Comparison of ENCODE assay signal across 7 cellular contexts in the genomic region with DNA sequence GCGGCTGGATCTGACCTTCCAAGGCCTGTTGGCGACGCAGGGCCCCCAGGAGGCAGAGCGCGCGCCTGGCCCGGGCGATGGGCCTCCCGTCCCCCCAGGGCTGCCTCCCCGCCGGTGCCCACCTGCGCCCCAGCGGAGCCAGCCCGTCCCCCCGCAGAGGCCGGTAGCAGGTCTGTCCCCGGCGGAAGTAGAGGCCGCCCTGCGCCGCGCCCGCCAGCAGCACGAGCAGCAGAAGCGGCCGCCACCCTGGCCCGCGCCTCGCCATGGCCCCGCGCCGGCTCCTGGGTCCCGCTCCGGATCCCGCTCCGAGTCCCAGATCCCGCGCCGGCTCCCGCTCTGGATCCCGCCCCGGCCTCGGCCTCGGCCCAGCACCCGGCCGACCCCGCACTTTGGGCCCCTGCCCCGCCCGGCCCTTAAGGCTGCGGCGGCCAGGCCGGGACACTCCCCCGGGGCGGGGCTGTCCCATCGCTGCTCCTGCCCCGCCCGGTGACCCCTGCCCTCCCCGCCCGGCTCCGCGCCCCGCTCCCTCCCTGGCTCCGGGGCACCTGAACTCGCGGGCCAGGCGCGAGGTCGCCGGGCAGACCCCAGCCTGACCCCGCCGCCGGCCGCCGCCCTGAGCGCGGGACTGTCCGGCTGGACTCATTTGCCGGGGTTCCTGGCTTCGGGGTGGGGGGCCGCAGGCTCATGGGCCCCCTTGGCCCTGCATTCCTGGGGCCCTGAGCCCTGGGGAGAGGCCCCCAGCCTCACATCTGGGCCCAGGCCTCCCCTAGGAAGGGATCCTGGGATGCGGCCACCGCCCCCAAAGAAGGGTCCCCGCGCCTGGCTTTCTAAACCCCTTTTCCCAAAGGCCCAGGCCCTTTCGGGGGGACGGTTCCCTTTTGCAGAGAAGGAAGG. TPM values are rescaled to one million over a fixed set of nuclear protein-coding genes. Genes with fewer than 3 reads are reported as not detected.
DNase-seq lines count a peak whose midpoint lies in the region; ATAC-seq lines count a peak whose summit lies in the region.

CTSZ (minus strand) TSS at position 391 of the 894 bp plus-strand sequence; CDS start at position 265, 126 bp downstream.

- peak within 1 kb of the TSS; percentile 60 for H3K27ac ChIP-seq in epithelial cell of prostate
- H3K27ac ChIP-seq in mucosa of rectum (ENCODE audit: low read depth in 2 of 2, low read length in 2 of 2) = peak within 1 kb of the TSS; percentile 88 to 91
- H3K27ac ChIP-seq in thymus (ENCODE audit: low read depth) = peak within 1 kb of the TSS; percentile 60

- H3K9ac ChIP-seq in mucosa of rectum (ENCODE audit: low read depth in 1 of 2, low read length in 2 of 2) = peak within 1 kb of the TSS; percentile 95 to 96

- POLR2A ChIA-PET in activated CD8-positive, alpha-beta memory T cell treated with anti-CD3 and anti-CD28 coated beads for 36 hours (lab: Charles Lee) = no interaction called here

- peak within 1 kb of the TSS; percentile 83 to 84 for H3K4me3 ChIP-seq in mucosa of rectum (ENCODE audit: low read length in 2 of 2)
- peak within 1 kb of the TSS; percentile 55 for H3K4me3 ChIP-seq in thymus (ENCODE audit: low read length)

- H3K9me3 ChIP-seq in mucosa of rectum (ENCODE audit: control insufficient read depth in 2 of 2, low read length in 2 of 2) (no peaks in the 10 kb centered on the region), thymus (ENCODE audit: control insufficient read depth) (no peaks in the 10 kb centered on the region)

- H3K36me3 ChIP-seq in mucosa of rectum (ENCODE audit: control insufficient read depth in 2 of 2, insufficient read depth in 2 of 2, low read length in 2 of 2) (peaks cover 2 to 17% of the 10 kb centered on the region in 2 donors), thymus (ENCODE audit: control insufficient read depth, insufficient read depth) (no peaks in the 10 kb centered on the region)

- 5% methylated on average over 86 of the region's 86 CpGs for WGBS in thymus

- ATAC-seq in GM18868 (IDR thresholded peaks at IDR 0.05; ENCODE audit: unreplicated experiment) (peak; percentile 17), GM18517 (IDR thresholded peaks at IDR 0.05; ENCODE audit: unreplicated experiment) (no peak)

- H3K4me1 ChIP-seq in mucosa of rectum (ENCODE audit: control insufficient read depth in 2 of 2, insufficient read depth in 2 of 2, low read length in 2 of 2) = peaks cover 36 to 41% of the 10 kb centered on the region in 2 donors
- H3K4me1 ChIP-seq in thymus (ENCODE audit: control insufficient read depth, insufficient read depth, low read length) = peaks cover 18% of the 10 kb centered on the region

- CTCF ChIA-PET in activated CD8-positive, alpha-beta memory T cell treated with anti-CD3 and anti-CD28 coated beads for 36 hours (lab: Charles Lee) = no interaction called here

- no peaks in the 10 kb centered on the region for H3K27me3 ChIP-seq in mucosa of rectum (ENCODE audit: control insufficient read depth in 2 of 2, insufficient read depth in 2 of 2, low read length in 2 of 2)
- H3K27me3 ChIP-seq in thymus (ENCODE audit: control insufficient read depth, insufficient read depth) = peaks cover 23% of the 10 kb centered on the region

- DNase-seq in HuH-7 (ENCODE audit: low spot score) (peak; percentile 94), epithelial cell of prostate (ENCODE audit: low read depth, low spot score) (no peak)

RNA-seq across cellular contexts. Expression of gene CTSZ, which starts in this region (rescaled TPM):
- 10 to 100 TPM; 31.0 to 31.2 TPM for total RNA-seq in activated CD8-positive, alpha-beta memory T cell treated with anti-CD3 and anti-CD28 coated beads for 36 hours
- polyA plus RNA-seq in thymus = 134 TPM
